ENCODE assay signal across 24 cellular contexts in genomic region chr2:82511894-82512293, GRCh38.
"Had no signal": no experiment of that assay in that cellular context is flagged by ENCODE, and none has a peak within 500 bp of the region (broad histone marks: within the 10 kb centered on the region; RNA-seq: fewer than 3 reads in every experiment).

No MANE protein-coding gene starts in this region.

- H3K4me2 ChIP-seq: KMS-11, PC-9 had no signal

- H3K4me1 Mint-ChIP-seq: IgD-negative memory B cell had no signal

- H3K27me3 Mint-ChIP-seq: IgD-negative memory B cell had no signal

- H2AFZ ChIP-seq: PC-9 had no signal

- H3K9me3 ChIP-seq: MG63, Peyer's patch, SJCRH30 had no signal

- H3K9ac ChIP-seq: KMS-11 had no signal

- DNase-seq: Kasumi-1; MG63; NCI-H1092; NCI-H1105 treated with DMSO at 0.1 percent for 48 hours; NCI-H1417 treated with DMSO at 0.1 percent for 48 hours; NCI-H146; NCI-H1694 treated with DMSO at 0.1 percent for 48 hours; NCI-H1930; NCI-H2081; NCI-H2107; NCI-H2227 treated with DMSO at 0.1 percent for 48 hours; NCI-H524; NCI-H526 treated with DMSO at 0.1 percent for 48 hours; NCI-H774; NK-92 treated with Interleukin-12 subunit alpha and Interleukin-12 subunit beta, amount 100 ng/mL, for 24 hours; PC-9; Peyer's patch; SHP77 treated with DMSO at 0.1 percent for 48 hours; SJCRH30 had no signal

- H3K27ac Mint-ChIP-seq: IgD-negative memory B cell had no signal

- H3K4me1 ChIP-seq: Peyer's patch, SJCRH30 had no signal

- ATAC-seq: K562, Right ventricle myocardium inferior, SK-N-SH treated with all-trans-retinoic acid at 6 μM for 48 hours had no signal

- H3K36me3 ChIP-seq: MG63, Peyer's patch, SJCRH30 had no signal

- H3K36me3 Mint-ChIP-seq: IgD-negative memory B cell had no signal

- H3K27me3 ChIP-seq: MG63, Peyer's patch, SJCRH30 had no signal

- H3K27ac ChIP-seq: KMS-11, PC-9, Peyer's patch, SJCRH30 had no signal

- H3K4me3 Mint-ChIP-seq: IgD-negative memory B cell had no signal

- H3K4me3 ChIP-seq: K562, MG63, PC-9, Peyer's patch, SJCRH30 had no signal
